19 cellular contexts compared by ENCODE assay signal in the genomic region with DNA sequence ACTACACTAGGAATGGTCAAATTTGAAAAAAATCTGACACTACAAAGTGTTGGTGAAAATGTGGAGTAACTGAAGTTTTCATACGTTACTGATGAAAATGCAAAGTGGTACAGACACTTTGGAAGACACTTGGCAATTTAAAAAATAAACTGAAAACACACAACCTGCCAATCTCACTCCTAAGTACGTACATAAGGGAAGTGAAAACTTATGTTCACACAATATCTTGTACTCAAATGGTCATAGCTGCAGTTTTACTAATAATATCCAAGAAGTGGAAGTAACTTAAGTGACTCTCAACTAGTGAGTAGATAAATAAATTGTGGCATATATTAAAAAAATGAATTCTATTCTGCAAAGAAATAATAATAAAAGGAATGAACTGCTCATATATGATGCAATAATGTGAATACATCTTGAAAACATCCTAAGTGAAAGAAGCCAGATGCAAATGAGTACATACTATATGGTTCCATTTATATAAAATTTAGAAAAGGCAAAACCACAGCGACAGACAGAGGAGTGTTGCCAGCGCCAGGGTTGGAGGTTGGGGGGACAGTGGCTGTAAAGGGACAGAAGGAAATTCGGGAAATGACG.
"Had no signal": no experiment of that assay in that cellular context is flagged by ENCODE, and none has a peak within 500 bp of the region (broad histone marks: within the 10 kb centered on the region; RNA-seq: fewer than 3 reads in every experiment).

No MANE protein-coding gene starts in this region.

- H3K9me3 ChIP-seq: adrenal gland, gastrocnemius medialis, left lung, testis had no signal

- ATAC-seq: gastrocnemius medialis, heart right ventricle, left lung had no signal

- H3K4me3 Mint-ChIP-seq: activated B cell treated with CpG ODN at 0.5 μM for 24 hours; activated CD4-positive, alpha-beta T cell treated with anti-CD3 and anti-CD28 coated beads, Interleukin-2, amount 10 ng/mL, durations not matched to agents 24 days and 14 days; memory B cell; nephron; stimulated activated naive CD8-positive, alpha-beta T cell treated with anti-CD3 and anti-CD28 coated beads, Interleukin-15, Interleukin-2, amounts not matched to agents 100 ng/mL and 50 ng/mL, for 24 hours had no signal

- H3K27ac Mint-ChIP-seq: activated B cell treated with CpG ODN at 0.5 μM for 24 hours; activated CD4-positive, alpha-beta T cell treated with anti-CD3 and anti-CD28 coated beads, Interleukin-2, amount 10 ng/mL, durations not matched to agents 24 days and 14 days; activated T-helper 2 cell treated with anti-CD3 and anti-CD28 coated beads, Interferon-gamma antibody, Interleukin-2, Interleukin-4, amounts not matched to agents 10 μg/mL and 5 μg/mL and 100 μg/mL, durations not matched to agents 14 hours and 24 hours and 36 hours; memory B cell; nephron; stimulated activated naive CD8-positive, alpha-beta T cell treated with anti-CD3 and anti-CD28 coated beads, Interleukin-15, Interleukin-2, amounts not matched to agents 100 ng/mL and 50 ng/mL, for 24 hours had no signal

- H3K9me3 Mint-ChIP-seq: activated B cell treated with CpG ODN at 0.5 μM for 24 hours; activated CD4-positive, alpha-beta T cell treated with anti-CD3 and anti-CD28 coated beads, Interleukin-2, amount 10 ng/mL, durations not matched to agents 24 days and 14 days; memory B cell; stimulated activated naive CD8-positive, alpha-beta T cell treated with anti-CD3 and anti-CD28 coated beads, Interleukin-15, Interleukin-2, amounts not matched to agents 100 ng/mL and 50 ng/mL, for 24 hours had no signal

- H3K27me3 ChIP-seq: adrenal gland, gastrocnemius medialis, heart right ventricle, testis had no signal

- H3K36me3 Mint-ChIP-seq: memory B cell had no signal

- DNase-seq: activated B cell treated with CpG ODN at 0.5 μM for 24 hours; activated CD4-positive, alpha-beta T cell treated with anti-CD3 and anti-CD28 coated beads, Interleukin-2, amount 10 ng/mL, durations not matched to agents 24 days and 14 days; activated CD8-positive, alpha-beta memory T cell treated with anti-CD3 and anti-CD28 coated beads for 24 hours; activated naive CD4-positive, alpha-beta T cell treated with anti-CD3 and anti-CD28 coated beads, Interleukin-2, amount 50 U/mL, for 16 hours; caudate nucleus; cortex of kidney; effector CD8-positive, alpha-beta T cell; gastrocnemius medialis; heart right ventricle; islet precursor cell; left lung; stimulated activated CD4-positive, alpha-beta T cell treated with anti-CD3 and anti-CD28 coated beads, Interleukin-12 subunit alpha, Interleukin-12 subunit beta, amount 100 ng/mL, for 4 hours; stimulated activated CD4-positive, alpha-beta T cell treated with anti-CD3 and anti-CD28 coated beads, Interleukin-2, amount 100 ng/mL, for 48 hours; testis had no signal

- H3K4me1 Mint-ChIP-seq: activated B cell treated with CpG ODN at 0.5 μM for 24 hours; activated CD4-positive, alpha-beta T cell treated with anti-CD3 and anti-CD28 coated beads, Interleukin-2, amount 10 ng/mL, durations not matched to agents 24 days and 14 days; memory B cell; nephron had no signal

- H3K36me3 ChIP-seq: adrenal gland, gastrocnemius medialis, heart right ventricle, left lung had no signal

- H3K27me3 Mint-ChIP-seq: memory B cell; stimulated activated naive CD8-positive, alpha-beta T cell treated with anti-CD3 and anti-CD28 coated beads, Interleukin-15, Interleukin-2, amounts not matched to agents 100 ng/mL and 50 ng/mL, for 24 hours had no signal

- H3K27ac ChIP-seq: adrenal gland, gastrocnemius medialis, heart right ventricle, left lung, testis had no signal

- H3K4me1 ChIP-seq: adrenal gland, gastrocnemius medialis, heart right ventricle, left lung, testis had no signal

- H3K4me3 ChIP-seq: adrenal gland, gastrocnemius medialis, heart right ventricle, left lung, testis had no signal
